Comparison of ENCODE assay signal across 18 cellular contexts in the genomic region with DNA sequence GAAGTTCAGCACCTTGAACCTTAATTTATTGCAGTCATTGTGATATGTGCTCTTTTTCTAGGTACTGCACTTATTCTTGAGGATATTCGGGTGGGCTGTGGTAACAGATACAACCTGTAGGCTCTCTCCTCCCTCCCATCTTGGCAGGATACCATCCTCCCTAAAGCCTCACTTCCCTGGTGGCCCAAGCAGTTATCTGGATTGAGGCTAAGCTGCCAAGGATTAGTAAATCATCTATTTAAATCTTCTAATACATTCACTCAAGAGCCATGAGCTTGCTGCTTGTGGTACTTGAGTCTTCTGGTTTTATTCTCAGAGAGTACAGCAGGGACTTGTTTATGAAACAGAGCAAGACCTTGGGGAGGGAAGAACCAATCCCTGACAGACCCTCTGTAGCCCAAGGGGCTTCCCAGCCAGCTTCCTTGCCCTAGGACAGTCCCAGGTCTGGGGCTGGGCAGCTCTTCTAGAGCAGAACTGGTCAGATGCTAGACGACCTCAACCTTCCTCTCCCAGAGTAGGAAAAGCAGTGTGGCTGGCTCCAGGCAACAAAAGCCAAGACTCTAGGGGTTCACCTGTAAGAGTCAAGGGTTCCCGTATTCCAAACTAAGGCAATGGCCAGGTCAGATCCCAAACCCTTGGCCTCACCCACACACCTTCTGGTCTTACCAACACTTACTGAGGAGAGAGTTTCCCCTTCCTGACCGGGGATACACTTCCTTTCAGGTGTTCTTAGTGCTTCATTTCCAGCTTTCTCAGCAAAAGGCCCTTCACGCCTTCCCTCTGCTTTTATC. TPM values are rescaled to one million over a fixed set of nuclear protein-coding genes. Genes with fewer than 3 reads are reported as not detected.
DNase-seq lines count a peak whose midpoint lies in the region; ATAC-seq and TF ChIP-seq lines count a peak whose summit lies in the region.
"Had no signal": no experiment of that assay in that cellular context is flagged by ENCODE, and none has a peak within 500 bp of the region (broad histone marks: within the 10 kb centered on the region; RNA-seq: fewer than 3 reads in every experiment).

No MANE protein-coding gene starts in this region.

- H3K4me3 Mint-ChIP-seq in CD4-positive, CD25-positive, alpha-beta regulatory T cell = peak overlapping the region; percentile 23 to 83 (median 60)
- H3K4me3 Mint-ChIP-seq in CD8-positive, alpha-beta memory T cell = peak overlapping the region in 4 of 7 donors; percentile 8 to 82 (median 48)
- peak overlapping the region; percentile 86 for H3K4me3 Mint-ChIP-seq in natural killer cell

- H3K4me1 ChIP-seq in CD4-positive, CD25-positive, alpha-beta regulatory T cell (ENCODE audit: control insufficient read depth, insufficient read depth, low read length, poor library complexity, severe bottlenecking) = peaks cover 19% of the 10 kb centered on the region
- no peaks in the 10 kb centered on the region for H3K4me1 ChIP-seq in CD8-positive, alpha-beta memory T cell (ENCODE audit: insufficient read depth, low read length)
- peaks cover 17% of the 10 kb centered on the region for H3K4me1 ChIP-seq in body of pancreas
- peaks cover 16% of the 10 kb centered on the region for H3K4me1 ChIP-seq in lower lobe of right lung
- H3K4me1 ChIP-seq: BE2C had no signal

- H3K27ac Mint-ChIP-seq in CD4-positive, CD25-positive, alpha-beta regulatory T cell = peak overlapping the region in 2 of 3 donors; percentile 23 to 38
- peak overlapping the region in 2 of 8 donors; percentile 29 to 67 for H3K27ac Mint-ChIP-seq in CD8-positive, alpha-beta memory T cell
- H3K27ac Mint-ChIP-seq in natural killer cell = no peak overlapping the region

- DNase-seq in CD4-positive, CD25-positive, alpha-beta regulatory T cell = no peak
- DNase-seq in CD8-positive, alpha-beta memory T cell = no peak
- DNase-seq in NCI-H82 treated with DMSO at 0.1 percent for 48 hours (lab: John Stamatoyannopoulos, UW; ENCODE audit: unreplicated experiment) (peak; percentile 8), natural killer cell (no peak), body of pancreas (no peak), lower lobe of right lung (no peak), GM19240 (ENCODE audit: insufficient read length, low spot score) (no peak)
- DNase-seq: BE2C, GF-D8, GOT3, NCI-H1436, NCI-H2029, NCI-H2171 treated with DMSO at 0.1 percent for 48 hours, NCI-H748 treated with DMSO at 0.1 percent for 48 hours, PC-9, SJCRH30 had no signal

- POLR2A ChIA-PET in CD8-positive, alpha-beta memory T cell (lab: Charles Lee) = no interaction called here

- WGBS in body of pancreas, 2 donors = 75 to 85% methylated on average over 5 of the region's 5 CpGs

- TF ChIP-seq CTCF in natural killer cell (IDR thresholded peaks at IDR 0.05) = no peak
- TF ChIP-seq CTCF in body of pancreas (IDR thresholded peaks at IDR 0.05) = no peak
- no peak for TF ChIP-seq CTCF in lower lobe of right lung (IDR thresholded peaks at IDR 0.05)

- CTCF ChIA-PET in CD8-positive, alpha-beta memory T cell (lab: Charles Lee) = interaction anchor here (1.4 to 5.3 kb wide), 9 partner anchors 10 to 52 kb away, joined by 4 to 80 read pairs (median 18); partner anchors contain the start of genes HIF1AN, NDUFB8 and SEC31B

- ATAC-seq in CD4-positive, CD25-positive, alpha-beta regulatory T cell (ENCODE audit: low read depth in 2 of 2) = no peak
- ATAC-seq in natural killer cell = no peak
- ATAC-seq in body of pancreas = no peak
- ATAC-seq in lower lobe of right lung = no peak

- no peak for TF ChIP-seq POLR2A in body of pancreas (IDR thresholded peaks at IDR 0.05)

- H3K27me3 Mint-ChIP-seq in CD4-positive, CD25-positive, alpha-beta regulatory T cell = peaks cover 27% of the 10 kb centered on the region
- H3K27me3 Mint-ChIP-seq in CD8-positive, alpha-beta memory T cell = peaks cover 12 to 18% of the 10 kb centered on the region in 2 donors
- peaks cover 21 to 38% of the 10 kb centered on the region in 2 donors for H3K27me3 Mint-ChIP-seq in natural killer cell (ENCODE audit: low read depth in 2 of 2)

- peaks cover 0 to 25% (median 8%) of the 10 kb centered on the region in 4 donors for H3K4me1 Mint-ChIP-seq in CD4-positive, CD25-positive, alpha-beta regulatory T cell
- peaks cover 11 to 15% (median 12%) of the 10 kb centered on the region in 3 donors for H3K4me1 Mint-ChIP-seq in CD8-positive, alpha-beta memory T cell
- H3K4me1 Mint-ChIP-seq in natural killer cell = peaks cover 21% of the 10 kb centered on the region in 2 donors

- H3K27me3 ChIP-seq in CD4-positive, CD25-positive, alpha-beta regulatory T cell (ENCODE audit: control insufficient read depth, insufficient read depth, low read length) = peaks cover 16% of the 10 kb centered on the region
- H3K27me3 ChIP-seq in CD8-positive, alpha-beta memory T cell (ENCODE audit: insufficient read depth, low read length, poor library complexity, severe bottlenecking) = peaks cover 7% of the 10 kb centered on the region
- no peaks in the 10 kb centered on the region for H3K27me3 ChIP-seq in body of pancreas
- H3K27me3 ChIP-seq in lower lobe of right lung (ENCODE audit: low read depth) = peaks cover 27% of the 10 kb centered on the region

- no peaks in the 10 kb centered on the region for H3K9me3 ChIP-seq in CD4-positive, CD25-positive, alpha-beta regulatory T cell (ENCODE audit: control insufficient read depth in 2 of 2, low read length in 2 of 2)
- no peaks in the 10 kb centered on the region for H3K9me3 ChIP-seq in CD8-positive, alpha-beta memory T cell (ENCODE audit: low read length)
- H3K9me3 ChIP-seq in body of pancreas = no peaks in the 10 kb centered on the region
- H3K9me3 ChIP-seq in lower lobe of right lung = no peaks in the 10 kb centered on the region
- H3K9me3 ChIP-seq: BE2C, SJCRH30 had no signal

- intact Hi-C loops in natural killer cell (cut with micrococcal nuclease) (no loop called here), body of pancreas (cut with DNase I) (no loop called here), lower lobe of right lung (cut with DNase I) (no loop called here)

- peaks cover 30% of the 10 kb centered on the region for H3K36me3 Mint-ChIP-seq in CD4-positive, CD25-positive, alpha-beta regulatory T cell
- H3K36me3 Mint-ChIP-seq in CD8-positive, alpha-beta memory T cell = peaks cover 6 to 33% (median 9%) of the 10 kb centered on the region in 3 donors
- no peaks in the 10 kb centered on the region for H3K36me3 Mint-ChIP-seq in natural killer cell

- peaks cover 28% of the 10 kb centered on the region for H3K36me3 ChIP-seq in CD4-positive, CD25-positive, alpha-beta regulatory T cell (ENCODE audit: control insufficient read depth, insufficient read depth, low read length)
- peaks cover 8% of the 10 kb centered on the region for H3K36me3 ChIP-seq in CD8-positive, alpha-beta memory T cell (ENCODE audit: insufficient read depth, low read length)
- no peaks in the 10 kb centered on the region for H3K36me3 ChIP-seq in body of pancreas (replicated peaks in 1 of 2; ENCODE audit: insufficient read depth in 1 of 2, low read depth in 2 of 2)
- H3K36me3 ChIP-seq in lower lobe of right lung = peaks cover 23% of the 10 kb centered on the region
- H3K36me3 ChIP-seq: BE2C, SJCRH30 had no signal

- peaks cover 0 to 3% (median 0%) of the 10 kb centered on the region in 7 donors for H3K9me3 Mint-ChIP-seq in CD4-positive, CD25-positive, alpha-beta regulatory T cell
- H3K9me3 Mint-ChIP-seq in CD8-positive, alpha-beta memory T cell = no peaks in the 10 kb centered on the region
- no peaks in the 10 kb centered on the region for H3K9me3 Mint-ChIP-seq in natural killer cell

- H3K27ac ChIP-seq in CD4-positive, CD25-positive, alpha-beta regulatory T cell (ENCODE audit: insufficient read depth, low read length, poor library complexity, severe bottlenecking) = no peak overlapping the region
- no peak overlapping the region for H3K27ac ChIP-seq in CD8-positive, alpha-beta memory T cell (ENCODE audit: low read depth, low read length)
- no peak overlapping the region for H3K27ac ChIP-seq in body of pancreas
- H3K27ac ChIP-seq in lower lobe of right lung = no peak overlapping the region
- H3K27ac ChIP-seq: PC-9, SJCRH30 had no signal

- no peak overlapping the region for H3K4me3 ChIP-seq in CD4-positive, CD25-positive, alpha-beta regulatory T cell (ENCODE audit: low read depth, low read length)
- H3K4me3 ChIP-seq in CD8-positive, alpha-beta memory T cell (ENCODE audit: low read length) = no peak overlapping the region
- H3K4me3 ChIP-seq in body of pancreas (no peak overlapping the region), lower lobe of right lung (no peak overlapping the region)
- H3K4me3 ChIP-seq: PC-9, SJCRH30 had no signal

RNA-seq across cellular contexts. Expression of gene WNT8B, which starts 21.3 kb away (rescaled TPM):
- total RNA-seq in CD4-positive, CD25-positive, alpha-beta regulatory T cell = not detected
- polyA plus RNA-seq in CD4-positive, CD25-positive, alpha-beta regulatory T cell = under 1 TPM in 1 of 4 donors, not detected in 3; 0.07 TPM
- total RNA-seq in CD8-positive, alpha-beta memory T cell = not detected
- not detected for polyA plus RNA-seq in CD8-positive, alpha-beta memory T cell
- not detected for total RNA-seq in natural killer cell
- not detected for total RNA-seq in body of pancreas
- 0.18 TPM for total RNA-seq in lower lobe of right lung
- total RNA-seq: Daoy, PC-9, SJCRH30 had no signal
- polyA plus RNA-seq: AG04450 had no signal

RNA-seq across cellular contexts. Expression of gene SEC31B, which starts 35.6 kb away (rescaled TPM):
- total RNA-seq in CD4-positive, CD25-positive, alpha-beta regulatory T cell = 73.3 TPM
- polyA plus RNA-seq in CD4-positive, CD25-positive, alpha-beta regulatory T cell = 1 to 10 TPM; 1.2 to 3.0 (median 2.6) TPM
- total RNA-seq in CD8-positive, alpha-beta memory T cell = 10 to 100 TPM; 15.4 to 15.8 TPM
- polyA plus RNA-seq in CD8-positive, alpha-beta memory T cell = 2.3 TPM
- total RNA-seq in natural killer cell (10 to 100 TPM; 32.6 to 38.6 (median 38.1) TPM), body of pancreas (1 to 10 TPM; 4.3 to 6.5 TPM), lower lobe of right lung (16.0 TPM)

RNA-seq across cellular contexts. Expression of gene NDUFB8, which starts 45.6 kb away (rescaled TPM):
- total RNA-seq in CD4-positive, CD25-positive, alpha-beta regulatory T cell = 183 TPM
- 100 to 1,000 TPM; 517 to 714 (median 622) TPM for polyA plus RNA-seq in CD4-positive, CD25-positive, alpha-beta regulatory T cell
- 100 to 1,000 TPM; 242 to 246 TPM for total RNA-seq in CD8-positive, alpha-beta memory T cell
- 488 TPM for polyA plus RNA-seq in CD8-positive, alpha-beta memory T cell
- total RNA-seq in natural killer cell = 100 to 1,000 TPM; 113 to 151 (median 137) TPM
- 10 to 100 TPM; 77.8 to 84.1 TPM for total RNA-seq in body of pancreas
- 119 TPM for total RNA-seq in lower lobe of right lung

RNA-seq across cellular contexts. Expression of gene HIF1AN, which starts 51.7 kb away (rescaled TPM):
- total RNA-seq in CD4-positive, CD25-positive, alpha-beta regulatory T cell = 42.9 TPM
- 10 to 100 TPM; 30.0 to 36.1 (median 31.9) TPM for polyA plus RNA-seq in CD4-positive, CD25-positive, alpha-beta regulatory T cell
- total RNA-seq in CD8-positive, alpha-beta memory T cell = 10 to 100 TPM; 48.6 to 52.8 TPM
- 29.7 TPM for polyA plus RNA-seq in CD8-positive, alpha-beta memory T cell
- total RNA-seq in natural killer cell (10 to 100 TPM; 52.0 to 66.4 (median 58.7) TPM), body of pancreas (1 to 10 TPM; 7.3 to 9.9 TPM), lower lobe of right lung (35.6 TPM)

Comparison
In these comparisons a context has a peak if more than half of its experiments do, and no peak if none do; other contexts are left out.
1. H3K27ac Mint-ChIP-seq: peak in CD4-positive, CD25-positive, alpha-beta regulatory T cell (2 of 3); none in natural killer cell (0 of 2).
2. Peak in every context shown above with its lines, with median percentiles within 50 percentile points of each other: H3K4me3 Mint-ChIP-seq.